In genomic region chr10:103473261-103473671, GRCh38 we compare ENCODE assay signal across 22 cellular contexts. TPM values are rescaled to one million over a fixed set of nuclear protein-coding genes. Genes with fewer than 3 reads are reported as not detected.
DNase-seq lines count a peak whose midpoint lies in the region; ATAC-seq and TF ChIP-seq lines count a peak whose summit lies in the region.
"Had no signal": no experiment of that assay in that cellular context is flagged by ENCODE, and none has a peak within 500 bp of the region (broad histone marks: within the 10 kb centered on the region; RNA-seq: fewer than 3 reads in every experiment).

No MANE protein-coding gene starts in this region.

- no peak for ATAC-seq in activated naive CD8-positive, alpha-beta T cell treated with anti-CD3 and anti-CD28 coated beads, Interleukin-2, amount 10 ng/mL, durations not matched to agents 7 days and 5 days (ENCODE audit: low read depth)
- ATAC-seq in HG02981 (IDR thresholded peaks at IDR 0.05; ENCODE audit: unreplicated experiment), result no peak
- ATAC-seq in GM18511 (IDR thresholded peaks at IDR 0.05; ENCODE audit: unreplicated experiment), result no peak
- ATAC-seq: esophagus mucosa; stimulated activated naive CD8-positive, alpha-beta T cell treated with anti-CD3 and anti-CD28 coated beads, Interleukin-15, amount 100 ng/mL, for 72 hours had no signal

- no peak overlapping the region for H3K9ac ChIP-seq in MM.1S (ENCODE audit: low read length)
- H3K9ac ChIP-seq in endodermal cell (ENCODE audit: extremely low read depth, low read length, poor library complexity, severe bottlenecking), result no peak overlapping the region

- no peak overlapping the region for H3K4me3 Mint-ChIP-seq in activated naive CD8-positive, alpha-beta T cell treated with anti-CD3 and anti-CD28 coated beads, Interleukin-2, amount 10 ng/mL, durations not matched to agents 7 days and 5 days
- H3K4me3 Mint-ChIP-seq in activated naive CD8-positive, alpha-beta T cell treated with anti-CD3 and anti-CD28 coated beads for 36 hours, result no peak overlapping the region
- H3K4me3 Mint-ChIP-seq in endodermal cell, result no peak overlapping the region
- H3K4me3 Mint-ChIP-seq: activated naive CD4-positive, alpha-beta T cell treated with anti-CD3 and anti-CD28 coated beads, Interleukin-2, amount 50 U/mL, for 24 hours; stimulated activated naive CD8-positive, alpha-beta T cell treated with anti-CD3 and anti-CD28 coated beads, Interleukin-15, amount 100 ng/mL, for 72 hours; type B pancreatic cell had no signal

- no peaks in the 10 kb centered on the region for H3K27me3 Mint-ChIP-seq in activated naive CD8-positive, alpha-beta T cell treated with anti-CD3 and anti-CD28 coated beads, Interleukin-2, amount 10 ng/mL, durations not matched to agents 7 days and 5 days
- no peaks in the 10 kb centered on the region for H3K27me3 Mint-ChIP-seq in activated naive CD8-positive, alpha-beta T cell treated with anti-CD3 and anti-CD28 coated beads for 36 hours
- H3K27me3 Mint-ChIP-seq in endodermal cell (ENCODE audit: insufficient read depth), result peaks cover 5% of the 10 kb centered on the region
- H3K27me3 Mint-ChIP-seq: activated naive CD4-positive, alpha-beta T cell treated with anti-CD3 and anti-CD28 coated beads, Interleukin-2, amount 50 U/mL, for 24 hours; stimulated activated naive CD8-positive, alpha-beta T cell treated with anti-CD3 and anti-CD28 coated beads, Interleukin-15, amount 100 ng/mL, for 72 hours had no signal

- peaks cover 3% of the 10 kb centered on the region for H3K9me3 Mint-ChIP-seq in activated naive CD8-positive, alpha-beta T cell treated with anti-CD3 and anti-CD28 coated beads, Interleukin-2, amount 10 ng/mL, durations not matched to agents 7 days and 5 days
- H3K9me3 Mint-ChIP-seq in activated naive CD8-positive, alpha-beta T cell treated with anti-CD3 and anti-CD28 coated beads for 36 hours, result no peaks in the 10 kb centered on the region
- H3K9me3 Mint-ChIP-seq in endodermal cell, result no peaks in the 10 kb centered on the region
- H3K9me3 Mint-ChIP-seq: activated naive CD4-positive, alpha-beta T cell treated with anti-CD3 and anti-CD28 coated beads, Interleukin-2, amount 50 U/mL, for 24 hours; stimulated activated naive CD8-positive, alpha-beta T cell treated with anti-CD3 and anti-CD28 coated beads, Interleukin-15, amount 100 ng/mL, for 72 hours; type B pancreatic cell had no signal

- no peak overlapping the region for H3K4me2 ChIP-seq in MM.1S (ENCODE audit: low read depth, low read length)

- H3K79me2 ChIP-seq in MM.1S (ENCODE audit: low read length), result no peaks in the 10 kb centered on the region

- H3F3A ChIP-seq in MM.1S (ENCODE audit: insufficient read depth, low read length), result peaks cover 28% of the 10 kb centered on the region

- WGBS in endodermal cell (ENCODE audit: insufficient coverage in 1 of 2, insufficient read length in 1 of 2), 2 experiments, result 92 to 96% methylated on average over 30 to 32 of the region's 32 CpGs
- 70 to 77% methylated on average over 19 to 21 of the region's 32 CpGs for WGBS in thyroid gland, 2 donors

- POLR2A ChIA-PET in activated naive CD8-positive, alpha-beta T cell treated with anti-CD3 and anti-CD28 coated beads, Interleukin-2, amount 10 ng/mL, durations not matched to agents 7 days and 5 days (lab: Charles Lee), result interaction anchor here (7.4 kb wide), 1 partner anchor 21 kb away, joined by 89 read pairs; the partner anchor contains the start of gene CALHM2

- peaks cover 54% of the 10 kb centered on the region for H3K4me1 Mint-ChIP-seq in activated naive CD8-positive, alpha-beta T cell treated with anti-CD3 and anti-CD28 coated beads, Interleukin-2, amount 10 ng/mL, durations not matched to agents 7 days and 5 days
- peaks cover 21% of the 10 kb centered on the region for H3K4me1 Mint-ChIP-seq in activated naive CD8-positive, alpha-beta T cell treated with anti-CD3 and anti-CD28 coated beads for 36 hours
- H3K4me1 Mint-ChIP-seq in endodermal cell, result peaks cover 8% of the 10 kb centered on the region

- peaks cover 14% of the 10 kb centered on the region for H3K36me3 Mint-ChIP-seq in activated naive CD8-positive, alpha-beta T cell treated with anti-CD3 and anti-CD28 coated beads, Interleukin-2, amount 10 ng/mL, durations not matched to agents 7 days and 5 days
- H3K36me3 Mint-ChIP-seq in activated naive CD8-positive, alpha-beta T cell treated with anti-CD3 and anti-CD28 coated beads for 36 hours, result no peaks in the 10 kb centered on the region
- H3K36me3 Mint-ChIP-seq in endodermal cell (ENCODE audit: low read depth), result no peaks in the 10 kb centered on the region
- H3K36me3 Mint-ChIP-seq: activated naive CD4-positive, alpha-beta T cell treated with anti-CD3 and anti-CD28 coated beads, Interleukin-2, amount 50 U/mL, for 24 hours; type B pancreatic cell had no signal

- no peak for TF ChIP-seq POLR2A in thyroid gland (IDR thresholded peaks at IDR 0.05)

- intact Hi-C loops in thyroid gland (cut with DNase I), result no loop called here

- H4K20me1 ChIP-seq in MM.1S (ENCODE audit: insufficient read depth, low read length), result no peaks in the 10 kb centered on the region

- H3K4me3 ChIP-seq in MM.1S (ENCODE audit: low read length), result no peak overlapping the region
- no peak overlapping the region for H3K4me3 ChIP-seq in endodermal cell (ENCODE audit: low read length)
- H3K4me3 ChIP-seq in thyroid gland (replicated peaks in 1 of 3), result no peak overlapping the region
- H3K4me3 ChIP-seq in foreskin fibroblast (ENCODE audit: low read depth in 1 of 2, low read length in 2 of 2), result no peak overlapping the region

- no peak overlapping the region for H2AFZ ChIP-seq in MM.1S (ENCODE audit: low read length)

- peak overlapping the region; percentile 50 for H3K27ac Mint-ChIP-seq in activated naive CD8-positive, alpha-beta T cell treated with anti-CD3 and anti-CD28 coated beads, Interleukin-2, amount 10 ng/mL, durations not matched to agents 7 days and 5 days
- H3K27ac Mint-ChIP-seq in activated naive CD8-positive, alpha-beta T cell treated with anti-CD3 and anti-CD28 coated beads for 36 hours, result no peak overlapping the region
- no peak overlapping the region for H3K27ac Mint-ChIP-seq in endodermal cell
- H3K27ac Mint-ChIP-seq: activated naive CD4-positive, alpha-beta T cell treated with anti-CD3 and anti-CD28 coated beads, Interleukin-2, amount 50 U/mL, for 24 hours; type B pancreatic cell had no signal

- H3K9me2 ChIP-seq in MM.1S (replicated peaks; ENCODE audit: insufficient read depth, low read length), result no peaks in the 10 kb centered on the region

- H3K27ac ChIP-seq in MM.1S (ENCODE audit: low read length) (peak overlapping the region; percentile 93; the same call in 1 of the 2 replicates), endodermal cell (ENCODE audit: low read depth, low read length) (no peak overlapping the region), thyroid gland (no peak overlapping the region)
- H3K27ac ChIP-seq: C4-2B had no signal

- peaks cover 33% of the 10 kb centered on the region for H3K4me1 ChIP-seq in MM.1S (ENCODE audit: low read length)
- peaks cover 4% of the 10 kb centered on the region for H3K4me1 ChIP-seq in endodermal cell (ENCODE audit: control insufficient read depth, insufficient read depth, low read length)
- no peaks in the 10 kb centered on the region for H3K4me1 ChIP-seq in thyroid gland

- DNase-seq in activated naive CD8-positive, alpha-beta T cell treated with anti-CD3 and anti-CD28 coated beads, Interleukin-2, amount 10 ng/mL, durations not matched to agents 7 days and 5 days, result no peak
- DNase-seq in activated naive CD8-positive, alpha-beta T cell treated with anti-CD3 and anti-CD28 coated beads for 36 hours, result no peak
- DNase-seq in MM.1S, result no peak
- peak; percentile 40 for DNase-seq in endodermal cell
- DNase-seq in thyroid gland, result peak; percentile 31 to 45
- DNase-seq in foreskin fibroblast, result no peak
- DNase-seq: cerebellar nuclear complex; effector CD4-positive, alpha-beta T cell; hypothalamus; NCI-H187; NCI-H748 treated with DMSO at 0.1 percent for 48 hours; OCI-M1; stimulated activated CD4-positive, alpha-beta T cell treated with anti-CD3 and anti-CD28 coated beads, Interleukin-4, amount 100 ng/mL, for 4 hours; stimulated activated naive CD8-positive, alpha-beta T cell treated with anti-CD3 and anti-CD28 coated beads, Interleukin-15, amount 100 ng/mL, for 72 hours had no signal

- H3K9me3 ChIP-seq in MM.1S (replicated peaks; ENCODE audit: insufficient read depth, low read length) (no peaks in the 10 kb centered on the region), endodermal cell (ENCODE audit: control insufficient read depth, low read length) (no peaks in the 10 kb centered on the region), thyroid gland (no peaks in the 10 kb centered on the region)

- H3K36me3 ChIP-seq in MM.1S (replicated peaks; ENCODE audit: insufficient read depth, low read length) (no peaks in the 10 kb centered on the region), endodermal cell (ENCODE audit: control insufficient read depth, insufficient read depth, low read length) (no peaks in the 10 kb centered on the region), thyroid gland (no peaks in the 10 kb centered on the region)

- TF ChIP-seq CTCF in MM.1S (IDR thresholded peaks at IDR 0.05; ENCODE audit: low read length) (no peak), endodermal cell (conservative IDR thresholded peaks at IDR 0.05) (no peak), thyroid gland (IDR thresholded peaks at IDR 0.05) (no peak), foreskin fibroblast (IDR thresholded peaks at IDR 0.05; ENCODE audit: low read depth, low read length) (no peak)

- H3K27me3 ChIP-seq in MM.1S (replicated peaks; ENCODE audit: insufficient read depth, low read length), result no peaks in the 10 kb centered on the region
- no peaks in the 10 kb centered on the region for H3K27me3 ChIP-seq in endodermal cell (ENCODE audit: control insufficient read depth, insufficient read depth, low read length, poor library complexity, severe bottlenecking)
- H3K27me3 ChIP-seq in thyroid gland, result no peaks in the 10 kb centered on the region

RNA-seq across cellular contexts. Expression of gene CALHM3, which starts 5.8 kb away (rescaled TPM):
- total RNA-seq in activated naive CD8-positive, alpha-beta T cell treated with anti-CD3 and anti-CD28 coated beads, Interleukin-2, amount 10 ng/mL, durations not matched to agents 7 days and 5 days, result under 1 TPM; 0.17 to 0.67 TPM
- total RNA-seq in activated naive CD8-positive, alpha-beta T cell treated with anti-CD3 and anti-CD28 coated beads for 36 hours, result not detected
- total RNA-seq in endodermal cell (not detected), thyroid gland (not detected)
- polyA plus RNA-seq in endodermal cell (2013, experiment 1 of 2), result not detected
- not detected for polyA plus RNA-seq in endodermal cell (2013, experiment 2 of 2)
- total RNA-seq: esophagus mucosa, frontal cortex, H4 had no signal

RNA-seq across cellular contexts. Expression of gene CALHM1, which starts 14.6 kb away (rescaled TPM):
- total RNA-seq in activated naive CD8-positive, alpha-beta T cell treated with anti-CD3 and anti-CD28 coated beads, Interleukin-2, amount 10 ng/mL, durations not matched to agents 7 days and 5 days, result under 1 TPM; 0.74 to 0.94 TPM
- not detected for total RNA-seq in activated naive CD8-positive, alpha-beta T cell treated with anti-CD3 and anti-CD28 coated beads for 36 hours
- total RNA-seq in endodermal cell (not detected), thyroid gland (not detected)
- not detected for polyA plus RNA-seq in endodermal cell (2013, experiment 1 of 2)
- polyA plus RNA-seq in endodermal cell (2013, experiment 2 of 2), result 0.08 TPM
- total RNA-seq: frontal cortex, H4 had no signal

RNA-seq across cellular contexts. Expression of gene NEURL1, which starts 20.2 kb away (rescaled TPM):
- 1 to 10 TPM; 1.6 to 2.0 TPM for total RNA-seq in activated naive CD8-positive, alpha-beta T cell treated with anti-CD3 and anti-CD28 coated beads, Interleukin-2, amount 10 ng/mL, durations not matched to agents 7 days and 5 days
- total RNA-seq in activated naive CD8-positive, alpha-beta T cell treated with anti-CD3 and anti-CD28 coated beads for 36 hours, result 1 to 10 TPM; 3.1 to 3.2 TPM
- total RNA-seq in endodermal cell, result under 1 TPM; 0.37 to 0.38 TPM
- 1.6 TPM for polyA plus RNA-seq in endodermal cell (2013, experiment 1 of 2)
- 1.2 TPM for polyA plus RNA-seq in endodermal cell (2013, experiment 2 of 2)
- 1 to 10 TPM in 1 of 4 donors, not detected in 3; 1.1 TPM for total RNA-seq in thyroid gland

RNA-seq across cellular contexts. Expression of gene CALHM2, which starts 21.1 kb away (rescaled TPM):
- total RNA-seq in activated naive CD8-positive, alpha-beta T cell treated with anti-CD3 and anti-CD28 coated beads, Interleukin-2, amount 10 ng/mL, durations not matched to agents 7 days and 5 days, result 100 to 1,000 TPM; 117 to 124 TPM
- 1 to 10 TPM; 4.5 to 4.8 TPM for total RNA-seq in activated naive CD8-positive, alpha-beta T cell treated with anti-CD3 and anti-CD28 coated beads for 36 hours
- total RNA-seq in endodermal cell (1 to 10 TPM; 1.0 to 3.1 TPM), thyroid gland (10 to 100 TPM; 16.0 to 47.3 (median 32.8) TPM)
- 2.2 TPM for polyA plus RNA-seq in endodermal cell (2013, experiment 1 of 2)
- 2.5 TPM for polyA plus RNA-seq in endodermal cell (2013, experiment 2 of 2)

Comparison
In these comparisons a context has a peak if more than half of its experiments do, and no peak if none do; other contexts are left out.
1. DNase-seq: peak in endodermal cell (single experiment) and thyroid gland (2 of 2); none in activated naive CD8-positive, alpha-beta T cell treated with anti-CD3 and anti-CD28 coated beads, Interleukin-2, amount 10 ng/mL, durations not matched to agents 7 days and 5 days (single experiment), activated naive CD8-positive, alpha-beta T cell treated with anti-CD3 and anti-CD28 coated beads for 36 hours (single experiment), MM.1S (single experiment) and foreskin fibroblast (0 of 2).